1 cellular context compared by ENCODE assay signal in genomic region chr7:132251327-132251659, GRCh38.
A peak's percentile ranks its signal among the peaks of the same experiment; 100 is the strongest.
TF ChIP-seq lines count a peak whose summit lies in the region.

No MANE protein-coding gene starts in this region.

TF ChIP-seq in HepG2, 621 proteins besides CTCF, POLR2A, EP300 and RAD21 (continued from another document):
- TF ChIP-seq ZBTB34 (CRISPR knock-in tag; IDR thresholded peaks at IDR 0.05), result peak; percentile 62
- TF ChIP-seq SKI (IDR thresholded peaks at IDR 0.05; ENCODE audit: partially characterized antibody), result no peak
- peak; percentile 69; the same call in 1 of the 2 replicates for TF ChIP-seq SOX5 (CRISPR knock-in tag; IDR thresholded peaks at IDR 0.05; ENCODE audit: borderline replicate concordance)
- no peak for TF ChIP-seq THRA (CRISPR knock-in tag; IDR thresholded peaks at IDR 0.05; ENCODE audit: borderline replicate concordance)
- TF ChIP-seq CENPT (CRISPR knock-in tag; IDR thresholded peaks at IDR 0.05; ENCODE audit: low read depth), result no peak
- TF ChIP-seq, protein P1, sequence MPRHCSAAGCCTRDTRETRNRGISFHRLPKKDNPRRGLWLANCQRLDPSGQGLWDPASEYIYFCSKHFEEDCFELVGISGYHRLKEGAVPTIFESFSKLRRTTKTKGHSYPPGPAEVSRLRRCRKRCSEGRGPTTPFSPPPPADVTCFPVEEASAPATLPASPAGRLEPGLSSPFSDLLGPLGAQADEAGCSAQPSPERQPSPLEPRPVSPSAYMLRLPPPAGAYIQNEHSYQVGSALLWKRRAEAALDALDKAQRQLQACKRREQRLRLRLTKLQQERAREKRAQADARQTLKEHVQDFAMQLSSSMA (CRISPR knock-in tag; IDR thresholded peaks at IDR 0.05), result no peak
- 0 out of 2 replicates have a peak, but pooled peaks have one; percentile 48 for TF ChIP-seq SP5 (CRISPR knock-in tag; IDR thresholded peaks at IDR 0.05; ENCODE audit: borderline replicate concordance, low read depth)
- no peak for TF ChIP-seq KDM2A (CRISPR knock-in tag; IDR thresholded peaks at IDR 0.05; ENCODE audit: borderline replicate concordance, low read depth)
- peak; percentile 68 for TF ChIP-seq ZNF121 (CRISPR knock-in tag; IDR thresholded peaks at IDR 0.05)
- TF ChIP-seq, protein P2, sequence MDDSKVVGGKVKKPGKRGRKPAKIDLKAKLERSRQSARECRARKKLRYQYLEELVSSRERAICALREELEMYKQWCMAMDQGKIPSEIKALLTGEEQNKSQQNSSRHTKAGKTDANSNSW (CRISPR knock-in tag; IDR thresholded peaks at IDR 0.05; ENCODE audit: borderline replicate concordance), result no peak
- TF ChIP-seq RBM39 (IDR thresholded peaks at IDR 0.05; ENCODE audit: low read depth, low read length, poor library complexity, severe bottlenecking), result peak; percentile 40
- TF ChIP-seq TCF12 (IDR thresholded peaks at IDR 0.05), result no peak
- TF ChIP-seq TCF12 (CRISPR knock-in tag; IDR thresholded peaks at IDR 0.05), result no peak
- TF ChIP-seq ZNF142 (CRISPR knock-in tag; IDR thresholded peaks at IDR 0.05), result no peak
- no peak for TF ChIP-seq SOX6 (IDR thresholded peaks at IDR 0.05)
- TF ChIP-seq SOX6 (CRISPR knock-in tag; IDR thresholded peaks at IDR 0.05), result peak; percentile 83
- no peak for TF ChIP-seq ZNF776 (CRISPR knock-in tag; IDR thresholded peaks at IDR 0.05)
- no peak for TF ChIP-seq PHF8 (CRISPR knock-in tag; IDR thresholded peaks at IDR 0.05)
- TF ChIP-seq SIN3A (IDR thresholded peaks at IDR 0.05; ENCODE audit: borderline replicate concordance, low read depth, low read length), result 0 out of 2 replicates have a peak, but pooled peaks have one; percentile 13
- TF ChIP-seq ZNF878 (CRISPR knock-in tag; IDR thresholded peaks at IDR 0.05), result no peak
- 0 out of 2 replicates have a peak, but pooled peaks have one; percentile 13 for TF ChIP-seq IKZF5 (CRISPR knock-in tag; IDR thresholded peaks at IDR 0.05)
- no peak for TF ChIP-seq ZNF562 (CRISPR knock-in tag; IDR thresholded peaks at IDR 0.05; ENCODE audit: borderline replicate concordance)
- TF ChIP-seq TBX2 (CRISPR knock-in tag; IDR thresholded peaks at IDR 0.05; ENCODE audit: borderline replicate concordance), result peak; percentile 38; the same call in 1 of the 2 replicates
- TF ChIP-seq SOX13 (IDR thresholded peaks at IDR 0.05), result no peak
- TF ChIP-seq SOX13 (CRISPR knock-in tag; conservative IDR thresholded peaks at IDR 0.05 in 1 of 2, IDR thresholded peaks at IDR 0.05 in 1 of 2), result peak in 1 of 2 experiments; percentile 81; a peak in 2 of 4 replicates
- TF ChIP-seq RNF2 (conservative IDR thresholded peaks at IDR 0.05; ENCODE audit: low read depth), result no peak
- TF ChIP-seq NCOR1 (IDR thresholded peaks at IDR 0.05; ENCODE audit: borderline replicate concordance, low read length), result no peak
- TF ChIP-seq, protein P3, sequence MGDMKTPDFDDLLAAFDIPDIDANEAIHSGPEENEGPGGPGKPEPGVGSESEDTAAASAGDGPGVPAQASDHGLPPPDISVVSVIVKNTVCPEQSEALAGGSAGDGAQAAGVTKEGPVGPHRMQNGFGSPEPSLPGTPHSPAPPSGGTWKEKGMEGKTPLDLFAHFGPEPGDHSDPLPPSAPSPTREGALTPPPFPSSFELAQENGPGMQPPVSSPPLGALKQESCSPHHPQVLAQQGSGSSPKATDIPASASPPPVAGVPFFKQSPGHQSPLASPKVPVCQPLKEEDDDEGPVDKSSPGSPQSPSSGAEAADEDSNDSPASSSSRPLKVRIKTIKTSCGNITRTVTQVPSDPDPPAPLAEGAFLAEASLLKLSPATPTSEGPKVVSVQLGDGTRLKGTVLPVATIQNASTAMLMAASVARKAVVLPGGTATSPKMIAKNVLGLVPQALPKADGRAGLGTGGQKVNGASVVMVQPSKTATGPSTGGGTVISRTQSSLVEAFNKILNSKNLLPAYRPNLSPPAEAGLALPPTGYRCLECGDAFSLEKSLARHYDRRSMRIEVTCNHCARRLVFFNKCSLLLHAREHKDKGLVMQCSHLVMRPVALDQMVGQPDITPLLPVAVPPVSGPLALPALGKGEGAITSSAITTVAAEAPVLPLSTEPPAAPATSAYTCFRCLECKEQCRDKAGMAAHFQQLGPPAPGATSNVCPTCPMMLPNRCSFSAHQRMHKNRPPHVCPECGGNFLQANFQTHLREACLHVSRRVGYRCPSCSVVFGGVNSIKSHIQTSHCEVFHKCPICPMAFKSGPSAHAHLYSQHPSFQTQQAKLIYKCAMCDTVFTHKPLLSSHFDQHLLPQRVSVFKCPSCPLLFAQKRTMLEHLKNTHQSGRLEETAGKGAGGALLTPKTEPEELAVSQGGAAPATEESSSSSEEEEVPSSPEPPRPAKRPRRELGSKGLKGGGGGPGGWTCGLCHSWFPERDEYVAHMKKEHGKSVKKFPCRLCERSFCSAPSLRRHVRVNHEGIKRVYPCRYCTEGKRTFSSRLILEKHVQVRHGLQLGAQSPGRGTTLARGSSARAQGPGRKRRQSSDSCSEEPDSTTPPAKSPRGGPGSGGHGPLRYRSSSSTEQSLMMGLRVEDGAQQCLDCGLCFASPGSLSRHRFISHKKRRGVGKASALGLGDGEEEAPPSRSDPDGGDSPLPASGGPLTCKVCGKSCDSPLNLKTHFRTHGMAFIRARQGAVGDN (CRISPR knock-in tag; IDR thresholded peaks at IDR 0.05), result peak; percentile 42
- TF ChIP-seq, protein P4, sequence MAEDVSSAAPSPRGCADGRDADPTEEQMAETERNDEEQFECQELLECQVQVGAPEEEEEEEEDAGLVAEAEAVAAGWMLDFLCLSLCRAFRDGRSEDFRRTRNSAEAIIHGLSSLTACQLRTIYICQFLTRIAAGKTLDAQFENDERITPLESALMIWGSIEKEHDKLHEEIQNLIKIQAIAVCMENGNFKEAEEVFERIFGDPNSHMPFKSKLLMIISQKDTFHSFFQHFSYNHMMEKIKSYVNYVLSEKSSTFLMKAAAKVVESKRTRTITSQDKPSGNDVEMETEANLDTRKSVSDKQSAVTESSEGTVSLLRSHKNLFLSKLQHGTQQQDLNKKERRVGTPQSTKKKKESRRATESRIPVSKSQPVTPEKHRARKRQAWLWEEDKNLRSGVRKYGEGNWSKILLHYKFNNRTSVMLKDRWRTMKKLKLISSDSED (CRISPR knock-in tag; IDR thresholded peaks at IDR 0.05), result no peak
- no peak for TF ChIP-seq ZNF775 (CRISPR knock-in tag; IDR thresholded peaks at IDR 0.05; ENCODE audit: borderline replicate concordance)
- no peak for TF ChIP-seq PCBP2 (optimal IDR thresholded peaks at IDR 0.05; ENCODE audit: low read depth, low read length, poor library complexity, severe bottlenecking)
- TF ChIP-seq, protein P5, sequence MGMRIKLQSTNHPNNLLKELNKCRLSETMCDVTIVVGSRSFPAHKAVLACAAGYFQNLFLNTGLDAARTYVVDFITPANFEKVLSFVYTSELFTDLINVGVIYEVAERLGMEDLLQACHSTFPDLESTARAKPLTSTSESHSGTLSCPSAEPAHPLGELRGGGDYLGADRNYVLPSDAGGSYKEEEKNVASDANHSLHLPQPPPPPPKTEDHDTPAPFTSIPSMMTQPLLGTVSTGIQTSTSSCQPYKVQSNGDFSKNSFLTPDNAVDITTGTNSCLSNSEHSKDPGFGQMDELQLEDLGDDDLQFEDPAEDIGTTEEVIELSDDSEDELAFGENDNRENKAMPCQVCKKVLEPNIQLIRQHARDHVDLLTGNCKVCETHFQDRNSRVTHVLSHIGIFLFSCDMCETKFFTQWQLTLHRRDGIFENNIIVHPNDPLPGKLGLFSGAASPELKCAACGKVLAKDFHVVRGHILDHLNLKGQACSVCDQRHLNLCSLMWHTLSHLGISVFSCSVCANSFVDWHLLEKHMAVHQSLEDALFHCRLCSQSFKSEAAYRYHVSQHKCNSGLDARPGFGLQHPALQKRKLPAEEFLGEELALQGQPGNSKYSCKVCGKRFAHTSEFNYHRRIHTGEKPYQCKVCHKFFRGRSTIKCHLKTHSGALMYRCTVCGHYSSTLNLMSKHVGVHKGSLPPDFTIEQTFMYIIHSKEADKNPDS (CRISPR knock-in tag; IDR thresholded peaks at IDR 0.05), result no peak
- no peak for TF ChIP-seq SYNCRIP (IDR thresholded peaks at IDR 0.05; ENCODE audit: insufficient read depth, low read depth, low read length)
- TF ChIP-seq ZNF503 (CRISPR knock-in tag; IDR thresholded peaks at IDR 0.05), result no peak
- TF ChIP-seq ZNF644 (CRISPR knock-in tag; IDR thresholded peaks at IDR 0.05; ENCODE audit: low read depth), result peak; percentile 58
TF ChIP-seq in HepG2: peak in this region for 25.
